35 cellular contexts compared by ENCODE assay signal in the genomic region with DNA sequence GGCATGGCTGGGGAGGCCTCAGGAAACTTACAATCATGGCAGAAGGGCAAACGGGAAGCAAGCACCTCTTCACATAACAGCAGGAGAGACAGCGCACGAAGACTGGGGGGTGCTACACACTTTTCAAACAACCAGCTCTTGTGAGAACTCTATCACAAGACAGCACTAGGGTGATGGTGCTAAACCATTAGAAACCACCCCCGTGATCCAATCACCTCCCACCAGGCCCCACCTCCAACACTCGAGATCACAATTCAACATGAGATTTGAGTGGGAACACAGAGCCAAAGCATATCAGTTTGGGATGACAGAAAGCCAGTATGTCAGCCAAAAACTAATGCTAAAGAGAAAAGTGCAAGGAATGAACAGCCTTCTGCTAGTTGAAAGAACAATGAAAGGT.
"Had no signal": no experiment of that assay in that cellular context is flagged by ENCODE, and none has a peak within 500 bp of the region (broad histone marks: within the 10 kb centered on the region; RNA-seq: fewer than 3 reads in every experiment).

No MANE protein-coding gene starts in this region.

- H3K27me3 ChIP-seq: MG63 had no signal

- H3K4me3 ChIP-seq: MG63 had no signal

- H3K36me3 ChIP-seq: MG63 had no signal

- H3K9me3 ChIP-seq: MG63 had no signal

- DNase-seq: Karpas-422, Kasumi-1, MG63, MM.1S, MV-4-11, NCI-H1048, NCI-H1092, NCI-H1092 treated with DMSO at 0.1 percent for 48 hours, NCI-H1105, NCI-H1105 treated with DMSO at 0.1 percent for 48 hours, NCI-H1417, NCI-H1417 treated with DMSO at 0.1 percent for 48 hours, NCI-H1436, NCI-H1436 treated with DMSO at 0.1 percent for 48 hours, NCI-H146, NCI-H1694, NCI-H1694 treated with DMSO at 0.1 percent for 48 hours, NCI-H187, NCI-H187 treated with DMSO at 0.1 percent for 48 hours, NCI-H1930, NCI-H2029, NCI-H2029 treated with DMSO at 0.1 percent for 48 hours, NCI-H2081, NCI-H2081 treated with DMSO at 0.1 percent for 48 hours, NCI-H2107, NCI-H2171, NCI-H2171 treated with DMSO at 0.1 percent for 48 hours, NCI-H2227 treated with DMSO at 0.1 percent for 48 hours, NCI-H226, NCI-H345, NCI-H446, NCI-H446 treated with DMSO at 0.1 percent for 48 hours, NCI-H510A, NCI-H510A treated with DMSO at 0.1 percent for 48 hours, NCI-H524 had no signal
